ENCODE assay signal across 14 cellular contexts in genomic region chrX:45757272-45757671, GRCh38.
DNase-seq lines count a peak whose midpoint lies in the region; ATAC-seq and TF ChIP-seq lines count a peak whose summit lies in the region.
"Had no signal": no experiment of that assay in that cellular context is flagged by ENCODE, and none has a peak within 500 bp of the region (broad histone marks: within the 10 kb centered on the region; RNA-seq: fewer than 3 reads in every experiment).

No MANE protein-coding gene starts in this region.

- TF ChIP-seq POLR2A in breast epithelium (IDR thresholded peaks at IDR 0.05), result no peak

- intact Hi-C loops in MCF 10A (cut with micrococcal nuclease), result no loop called here
- intact Hi-C loops in breast epithelium (cut with DNase I; ENCODE audit: low total_unique reads), result no loop called here

- H3K4me3 ChIP-seq in breast epithelium (no peak overlapping the region), SJSA1 (no peak overlapping the region), choroid plexus epithelial cell (ENCODE audit: low read depth, low read length) (no peak overlapping the region), right atrium auricular region (no peak overlapping the region)

- H3K9me3 ChIP-seq in breast epithelium, result no peaks in the 10 kb centered on the region
- H3K9me3 ChIP-seq in SJSA1 (replicated peaks), result no peaks in the 10 kb centered on the region
- H3K9me3 ChIP-seq in right atrium auricular region, result no peaks in the 10 kb centered on the region

- H3K36me3 ChIP-seq in breast epithelium (no peaks in the 10 kb centered on the region), SJSA1 (peaks cover 76% of the 10 kb centered on the region), right atrium auricular region (no peaks in the 10 kb centered on the region)

- CTCF ChIA-PET in MCF 10A (lab: Yijun Ruan, JAX), result interaction anchor here (1.0 kb wide), 1 partner anchor 67 kb away, joined by 3 read pairs; no protein-coding TSS in a partner anchor

- H3K27ac Mint-ChIP-seq in MCF 10A (ENCODE audit: low read depth, unreplicated experiment), result peak overlapping the region; percentile 4
- H3K27ac Mint-ChIP-seq in stimulated activated effector memory CD8-positive, alpha-beta T cell treated with anti-CD3 and anti-CD28 coated beads, Interleukin-12 subunit alpha, Interleukin-12 subunit beta, amount 100 ng/mL, for 72 hours, result peak overlapping the region; percentile 61

- no peak for TF ChIP-seq CTCF in MCF 10A (IDR thresholded peaks at IDR 0.05; ENCODE audit: unreplicated experiment)
- no peak for TF ChIP-seq CTCF in breast epithelium (IDR thresholded peaks at IDR 0.05)
- TF ChIP-seq CTCF in choroid plexus epithelial cell (conservative IDR thresholded peaks at IDR 0.05; ENCODE audit: low read depth, low read length), result no peak
- no peak for TF ChIP-seq CTCF in right atrium auricular region (IDR thresholded peaks at IDR 0.05)

- H3K4me3 Mint-ChIP-seq in MCF 10A (ENCODE audit: unreplicated experiment), result no peak overlapping the region
- no peak overlapping the region for H3K4me3 Mint-ChIP-seq in stimulated activated effector memory CD8-positive, alpha-beta T cell treated with anti-CD3 and anti-CD28 coated beads, Interleukin-12 subunit alpha, Interleukin-12 subunit beta, amount 100 ng/mL, for 72 hours

- POLR2A ChIA-PET in MCF 10A (lab: Yijun Ruan, JAX), result interaction anchor here (0.8 to 19.2 kb wide), 4 partner anchors 10 to 46 kb away, joined by 3 to 408 read pairs (median 3); no protein-coding TSS in a partner anchor

- H3K36me3 Mint-ChIP-seq in MCF 10A (ENCODE audit: insufficient read depth, unreplicated experiment), result peaks cover 26% of the 10 kb centered on the region
- H3K36me3 Mint-ChIP-seq in stimulated activated effector memory CD8-positive, alpha-beta T cell treated with anti-CD3 and anti-CD28 coated beads, Interleukin-12 subunit alpha, Interleukin-12 subunit beta, amount 100 ng/mL, for 72 hours, result no peaks in the 10 kb centered on the region

- DNase-seq in MCF 10A (ENCODE audit: unreplicated experiment) (no peak), breast epithelium (ENCODE audit: low spot score in 2 of 2) (no peak), SJSA1 (ENCODE audit: low read depth in 1 of 2, low spot score in 2 of 2) (no peak), choroid plexus epithelial cell (ENCODE audit: low read depth) (peak; percentile 2), right atrium auricular region (ENCODE audit: low spot score) (no peak)
- DNase-seq in stimulated activated effector memory CD8-positive, alpha-beta T cell treated with anti-CD3 and anti-CD28 coated beads, Interleukin-12 subunit alpha, Interleukin-12 subunit beta, amount 100 ng/mL, for 72 hours (ENCODE audit: low spot score in 2 of 2), result no peak
- DNase-seq: activated CD4-positive, alpha-beta T cell treated with anti-CD3 and anti-CD28 coated beads for 48 hours; hippocampal formation; left colon; stimulated activated CD4-positive, alpha-beta T cell treated with anti-CD3 and anti-CD28 coated beads, Interleukin-1b, Interleukin-23, amount 100 ng/mL, for 48 hours; trophoblast cell had no signal

- no TSS peak for BruUV-seq in MCF 10A (replicated peaks; lab: Mats Ljungman, UMichigan)

- H3K27ac ChIP-seq in breast epithelium (no peak overlapping the region), SJSA1 (peak overlapping the region; percentile 94), right atrium auricular region (no peak overlapping the region)

- H3K4me1 ChIP-seq in breast epithelium (no peaks in the 10 kb centered on the region), SJSA1 (replicated peaks) (peaks cover 68% of the 10 kb centered on the region), right atrium auricular region (no peaks in the 10 kb centered on the region)

- no peaks in the 10 kb centered on the region for H3K9me3 Mint-ChIP-seq in MCF 10A (ENCODE audit: unreplicated experiment)
- H3K9me3 Mint-ChIP-seq in stimulated activated effector memory CD8-positive, alpha-beta T cell treated with anti-CD3 and anti-CD28 coated beads, Interleukin-12 subunit alpha, Interleukin-12 subunit beta, amount 100 ng/mL, for 72 hours, result no peaks in the 10 kb centered on the region

- peaks cover 35% of the 10 kb centered on the region for H3K4me1 Mint-ChIP-seq in MCF 10A (ENCODE audit: insufficient read depth, unreplicated experiment)
- peaks cover 43% of the 10 kb centered on the region for H3K4me1 Mint-ChIP-seq in stimulated activated effector memory CD8-positive, alpha-beta T cell treated with anti-CD3 and anti-CD28 coated beads, Interleukin-12 subunit alpha, Interleukin-12 subunit beta, amount 100 ng/mL, for 72 hours

- no peak for ATAC-seq in stimulated activated effector memory CD8-positive, alpha-beta T cell treated with anti-CD3 and anti-CD28 coated beads, Interleukin-12 subunit alpha, Interleukin-12 subunit beta, amount 100 ng/mL, for 72 hours
- ATAC-seq in GM21576 (IDR thresholded peaks at IDR 0.05; ENCODE audit: unreplicated experiment) (no peak), GM21447 (IDR thresholded peaks at IDR 0.05; ENCODE audit: unreplicated experiment) (no peak)
- ATAC-seq: HepG2 had no signal

- H3K27me3 ChIP-seq in breast epithelium (peaks cover 0 to 13% of the 10 kb centered on the region in 2 donors), SJSA1 (replicated peaks) (no peaks in the 10 kb centered on the region), right atrium auricular region (no peaks in the 10 kb centered on the region)

- H3K27me3 Mint-ChIP-seq in MCF 10A (ENCODE audit: insufficient read depth, unreplicated experiment), result peaks cover 22% of the 10 kb centered on the region
